ENCODE assay signal across 19 cellular contexts in genomic region chr19:48982280-48982679, GRCh38. TPM values are rescaled to one million over a fixed set of nuclear protein-coding genes. Genes with fewer than 3 reads are reported as not detected.
"Had no signal": no experiment of that assay in that cellular context is flagged by ENCODE, and none has a peak within 500 bp of the region (broad histone marks: within the 10 kb centered on the region; RNA-seq: fewer than 3 reads in every experiment).

No MANE protein-coding gene starts in this region.

- H3K27ac ChIP-seq: breast epithelium, parathyroid adenoma, transverse colon had no signal

- H3K79me2 ChIP-seq: parathyroid adenoma had no signal

- H3K27me3 ChIP-seq: ascending aorta, breast epithelium, transverse colon had no signal

- H3K4me1 ChIP-seq: breast epithelium, parathyroid adenoma had no signal

- ATAC-seq: activated CD4-positive, alpha-beta T cell treated with anti-CD3 and anti-CD28 coated beads for 36 hours; effector memory CD8-positive, alpha-beta T cell had no signal

- H3K4me3 ChIP-seq: ascending aorta, breast epithelium, transverse colon had no signal

- H3K36me3 ChIP-seq: breast epithelium had no signal

- H3K9me3 Mint-ChIP-seq: activated CD4-positive, alpha-beta memory T cell treated with anti-CD3 and anti-CD28 coated beads, Interleukin-2, amount 10 ng/mL, durations not matched to agents 7 days and 5 days; activated naive CD4-positive, alpha-beta T cell treated with anti-CD3 and anti-CD28 coated beads, Interleukin-2, amount 10 ng/mL, durations not matched to agents 7 days and 5 days; activated T-cell treated with anti-CD3 and anti-CD28 coated beads, Interleukin-2, amount 50 U/mL, for 24 hours; effector memory CD8-positive, alpha-beta T cell; naive B cell had no signal

- H3K9ac ChIP-seq: parathyroid adenoma had no signal

- DNase-seq: activated CD4-positive, alpha-beta memory T cell treated with anti-CD3 and anti-CD28 coated beads, Interleukin-2, amount 10 ng/mL, durations not matched to agents 7 days and 5 days; activated CD4-positive, alpha-beta T cell treated with anti-CD3 and anti-CD28 coated beads for 36 hours; activated naive CD4-positive, alpha-beta T cell treated with anti-CD3 and anti-CD28 coated beads, Interleukin-2, amount 10 ng/mL, durations not matched to agents 7 days and 5 days; activated T-cell treated with anti-CD3 and anti-CD28 coated beads, Interleukin-2, amount 50 U/mL, for 24 hours; dermis blood vessel endothelial cell; effector memory CD8-positive, alpha-beta T cell; islet precursor cell; naive B cell; stimulated activated CD4-positive, alpha-beta T cell treated with anti-CD3 and anti-CD28 coated beads, Interleukin-2, amount 100 ng/mL, for 48 hours; stimulated activated naive CD4-positive, alpha-beta T cell; T-helper 1 cell; T1000; transverse colon had no signal

- H3K27me3 Mint-ChIP-seq: activated CD4-positive, alpha-beta memory T cell treated with anti-CD3 and anti-CD28 coated beads, Interleukin-2, amount 10 ng/mL, durations not matched to agents 7 days and 5 days; activated CD4-positive, alpha-beta T cell treated with anti-CD3 and anti-CD28 coated beads for 36 hours; activated naive CD4-positive, alpha-beta T cell treated with anti-CD3 and anti-CD28 coated beads, Interleukin-2, amount 10 ng/mL, durations not matched to agents 7 days and 5 days; activated T-cell treated with anti-CD3 and anti-CD28 coated beads, Interleukin-2, amount 50 U/mL, for 24 hours; effector memory CD8-positive, alpha-beta T cell; naive B cell had no signal

- H3K9me3 ChIP-seq: ascending aorta, breast epithelium, transverse colon had no signal

- H3K4me3 Mint-ChIP-seq: activated CD4-positive, alpha-beta memory T cell treated with anti-CD3 and anti-CD28 coated beads, Interleukin-2, amount 10 ng/mL, durations not matched to agents 7 days and 5 days; activated CD4-positive, alpha-beta T cell treated with anti-CD3 and anti-CD28 coated beads for 36 hours; activated naive CD4-positive, alpha-beta T cell treated with anti-CD3 and anti-CD28 coated beads, Interleukin-2, amount 10 ng/mL, durations not matched to agents 7 days and 5 days; activated T-cell treated with anti-CD3 and anti-CD28 coated beads, Interleukin-2, amount 50 U/mL, for 24 hours; effector memory CD8-positive, alpha-beta T cell had no signal

- H3K27ac Mint-ChIP-seq: activated CD4-positive, alpha-beta memory T cell treated with anti-CD3 and anti-CD28 coated beads, Interleukin-2, amount 10 ng/mL, durations not matched to agents 7 days and 5 days; activated CD4-positive, alpha-beta T cell treated with anti-CD3 and anti-CD28 coated beads for 36 hours; activated naive CD4-positive, alpha-beta T cell treated with anti-CD3 and anti-CD28 coated beads, Interleukin-2, amount 10 ng/mL, durations not matched to agents 7 days and 5 days; activated T-cell treated with anti-CD3 and anti-CD28 coated beads, Interleukin-2, amount 50 U/mL, for 24 hours had no signal

- H2AFZ ChIP-seq: parathyroid adenoma had no signal

RNA-seq across cellular contexts. Expression of gene LHB, which starts 34.6 kb away (rescaled TPM):
- total RNA-seq: ascending aorta, breast epithelium, cerebellum, dermis blood vessel endothelial cell, lung microvascular endothelial cell, mononuclear cell had no signal
